Comparison of ENCODE assay signal across 31 cellular contexts in the genomic region with DNA sequence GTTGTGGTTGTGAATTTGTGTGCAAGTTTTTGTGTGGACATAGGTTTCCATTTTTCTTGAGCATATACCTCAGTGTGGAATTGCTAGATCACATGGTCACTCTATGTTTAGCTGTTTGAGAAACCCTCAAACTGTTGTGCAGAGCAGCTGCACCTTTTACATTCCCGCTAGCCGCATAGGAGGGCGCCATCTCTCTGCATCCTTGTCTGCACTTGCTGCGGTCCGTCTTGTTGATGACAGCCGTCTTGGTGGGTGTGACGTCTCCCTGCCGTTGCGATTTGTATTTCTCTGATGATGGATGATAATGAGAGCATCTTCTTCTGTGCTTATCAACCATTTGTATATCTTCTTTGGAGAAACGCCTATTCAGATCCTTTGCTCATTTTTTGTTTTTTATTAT. TPM values are rescaled to one million over a fixed set of nuclear protein-coding genes. Genes with fewer than 3 reads are reported as not detected.
DNase-seq lines count a peak whose midpoint lies in the region; ATAC-seq and TF ChIP-seq lines count a peak whose summit lies in the region.
"Had no signal": no experiment of that assay in that cellular context is flagged by ENCODE, and none has a peak within 500 bp of the region (broad histone marks: within the 10 kb centered on the region; RNA-seq: fewer than 3 reads in every experiment).

No MANE protein-coding gene starts in this region.

- no peak overlapping the region for H4K8ac ChIP-seq in mesendoderm (ENCODE audit: low read depth, low read length)

- H3K56ac ChIP-seq in mesendoderm (ENCODE audit: low read length): no peak overlapping the region

- H2BK15ac ChIP-seq in mesendoderm (replicated peaks; ENCODE audit: low read depth): no peak overlapping the region

- H2BK120ac ChIP-seq in mesendoderm (ENCODE audit: low read depth, low read length): no peak overlapping the region

- ATAC-seq in activated T-helper 17 cell treated with anti-CD3 and anti-CD28 coated beads, Interleukin-2, amount 50 U/mL, for 72 hours (replicated peaks): no peak
- ATAC-seq in SK-N-SH treated with all-trans-retinoic acid at 6 μM for 48 hours: no peak
- no peak for ATAC-seq in HG03521 (IDR thresholded peaks at IDR 0.05; ENCODE audit: unreplicated experiment)
- ATAC-seq: A549; left lobe of liver; stimulated activated memory B cell treated with anti-CD40 and anti-IgM and Interleukin-4, amounts not matched to agents 10 μg/mL and 1 μg/mL and 100 μg/mL, for 72 hours had no signal

- no CpG with 5 or more reads among the region's 10 CpGs for WGBS in mesendoderm (ENCODE audit: extremely low coverage, insufficient coverage, low lambda C conversion rate)

- H3K4me1 Mint-ChIP-seq in activated T-cell treated with anti-CD3 and anti-CD28 coated beads, Interleukin-2, amount 50 U/mL, for 24 hours (ENCODE audit: low read depth): peaks cover 15% of the 10 kb centered on the region
- H3K4me1 Mint-ChIP-seq in activated T-helper 17 cell treated with anti-CD3 and anti-CD28 coated beads, Interleukin-2, amount 50 U/mL, for 72 hours: peaks cover 14% of the 10 kb centered on the region
- H3K4me1 Mint-ChIP-seq in nephron progenitor cell: peaks cover 30% of the 10 kb centered on the region

- H3K4me3 ChIP-seq in mesendoderm (ENCODE audit: low read length): no peak overlapping the region
- H3K4me3 ChIP-seq: A549, Peyer's patch, psoas muscle, transverse colon had no signal

- H3K4me2 ChIP-seq in mesendoderm (ENCODE audit: low read length): no peak overlapping the region
- H3K4me2 ChIP-seq: A549 had no signal

- no peak overlapping the region for H2AK5ac ChIP-seq in mesendoderm (ENCODE audit: low read length)

- DNase-seq in activated T-cell treated with anti-CD3 and anti-CD28 coated beads, Interleukin-2, amount 50 U/mL, for 24 hours: no peak
- DNase-seq in activated T-cell treated with anti-CD3 and anti-CD28 coated beads for 4 hours (no peak), GM10266 (ENCODE audit: extremely low spot score) (peak; percentile 16), nephron progenitor cell (no peak), mesendoderm (no peak)
- DNase-seq: activated CD4-positive, alpha-beta memory T cell treated with anti-CD3 and anti-CD28 coated beads, Interleukin-2, amount 10 ng/mL, durations not matched to agents 7 days and 5 days; activated gamma-delta T cell; central memory CD4-positive, alpha-beta T cell; cortex of kidney; effector memory CD4-positive, alpha-beta T cell; erythroblast; NCI-H1048; NCI-H1694; NCI-H2171; NCI-H510A; occipital lobe; Peyer's patch; psoas muscle; SHP77 treated with DMSO at 0.1 percent for 48 hours; stimulated activated CD4-positive, alpha-beta T cell treated with anti-CD3 and anti-CD28 coated beads, Interleukin-15, amount 100 ng/mL, for 24 hours; transverse colon had no signal

- no peak overlapping the region for H3K9ac ChIP-seq in mesendoderm (ENCODE audit: low read length)

- H4K5ac ChIP-seq in mesendoderm (ENCODE audit: low read length): no peak overlapping the region

- H3K4me1 ChIP-seq in mesendoderm (ENCODE audit: control insufficient read depth, low read depth, low read length): no peaks in the 10 kb centered on the region
- H3K4me1 ChIP-seq: A549, psoas muscle had no signal

- no peak overlapping the region for H3K23ac ChIP-seq in mesendoderm (ENCODE audit: low read length)

- TF ChIP-seq CTCF in GM10266 (IDR thresholded peaks at IDR 0.05; ENCODE audit: control insufficient read depth, insufficient read depth, low read depth, missing control alignments): no peak
- TF ChIP-seq CTCF in nephron progenitor cell (IDR thresholded peaks at IDR 0.05): no peak

- H3K27me3 Mint-ChIP-seq in activated T-cell treated with anti-CD3 and anti-CD28 coated beads, Interleukin-2, amount 50 U/mL, for 24 hours: no peaks in the 10 kb centered on the region
- H3K27me3 Mint-ChIP-seq in activated T-helper 17 cell treated with anti-CD3 and anti-CD28 coated beads, Interleukin-2, amount 50 U/mL, for 72 hours: no peaks in the 10 kb centered on the region
- peaks cover 3% of the 10 kb centered on the region for H3K27me3 Mint-ChIP-seq in nephron progenitor cell (ENCODE audit: low read depth, poor library complexity)
- H3K27me3 Mint-ChIP-seq: activated CD4-positive, alpha-beta memory T cell treated with anti-CD3 and anti-CD28 coated beads, Interleukin-2, amount 10 ng/mL, durations not matched to agents 7 days and 5 days; stimulated activated memory B cell treated with anti-CD40 and anti-IgM and Interleukin-4, amounts not matched to agents 10 μg/mL and 1 μg/mL and 100 μg/mL, for 72 hours had no signal

- H3K4ac ChIP-seq in mesendoderm (ENCODE audit: low read depth, low read length): no peak overlapping the region

- peaks cover 91% of the 10 kb centered on the region for H3K36me3 Mint-ChIP-seq in activated T-cell treated with anti-CD3 and anti-CD28 coated beads, Interleukin-2, amount 50 U/mL, for 24 hours (ENCODE audit: low read depth)
- peaks cover 69% of the 10 kb centered on the region for H3K36me3 Mint-ChIP-seq in activated T-helper 17 cell treated with anti-CD3 and anti-CD28 coated beads, Interleukin-2, amount 50 U/mL, for 72 hours (ENCODE audit: low read depth)
- peaks cover 38% of the 10 kb centered on the region for H3K36me3 Mint-ChIP-seq in nephron progenitor cell (ENCODE audit: low read depth)

- peaks cover 3% of the 10 kb centered on the region for H3K36me3 ChIP-seq in mesendoderm (ENCODE audit: control insufficient read depth, insufficient read depth, low read length)

- no peaks in the 10 kb centered on the region for H3K27me3 ChIP-seq in mesendoderm (ENCODE audit: insufficient read depth, low read length, poor library complexity)
- H3K27me3 ChIP-seq: Peyer's patch, transverse colon had no signal

- peaks cover 6% of the 10 kb centered on the region for H3K79me1 ChIP-seq in mesendoderm (ENCODE audit: low read length)

- H3K27ac Mint-ChIP-seq in activated T-cell treated with anti-CD3 and anti-CD28 coated beads, Interleukin-2, amount 50 U/mL, for 24 hours: peak overlapping the region; percentile 2
- peak overlapping the region; percentile 32 for H3K27ac Mint-ChIP-seq in activated T-helper 17 cell treated with anti-CD3 and anti-CD28 coated beads, Interleukin-2, amount 50 U/mL, for 72 hours
- H3K27ac Mint-ChIP-seq in nephron progenitor cell: peak overlapping the region; percentile 62
- H3K27ac Mint-ChIP-seq: activated CD4-positive, alpha-beta memory T cell treated with anti-CD3 and anti-CD28 coated beads, Interleukin-2, amount 10 ng/mL, durations not matched to agents 7 days and 5 days; stimulated activated memory B cell treated with anti-CD40 and anti-IgM and Interleukin-4, amounts not matched to agents 10 μg/mL and 1 μg/mL and 100 μg/mL, for 72 hours; T-helper 2 cell treated with Interferon-gamma antibody and Interleukin-4, amounts not matched to agents 5 μg/mL and 100 μg/mL, for 36 hours had no signal

- H3K18ac ChIP-seq in mesendoderm (ENCODE audit: low read length): no peak overlapping the region

- no peaks in the 10 kb centered on the region for H3K9me3 Mint-ChIP-seq in activated T-cell treated with anti-CD3 and anti-CD28 coated beads, Interleukin-2, amount 50 U/mL, for 24 hours
- H3K9me3 Mint-ChIP-seq in activated T-helper 17 cell treated with anti-CD3 and anti-CD28 coated beads, Interleukin-2, amount 50 U/mL, for 72 hours: no peaks in the 10 kb centered on the region
- no peaks in the 10 kb centered on the region for H3K9me3 Mint-ChIP-seq in nephron progenitor cell
- H3K9me3 Mint-ChIP-seq: activated CD4-positive, alpha-beta memory T cell treated with anti-CD3 and anti-CD28 coated beads, Interleukin-2, amount 10 ng/mL, durations not matched to agents 7 days and 5 days; stimulated activated memory B cell treated with anti-CD40 and anti-IgM and Interleukin-4, amounts not matched to agents 10 μg/mL and 1 μg/mL and 100 μg/mL, for 72 hours; T-helper 2 cell treated with Interferon-gamma antibody and Interleukin-4, amounts not matched to agents 5 μg/mL and 100 μg/mL, for 36 hours had no signal

- no peak overlapping the region for H3K27ac ChIP-seq in mesendoderm (ENCODE audit: low read depth, low read length)
- H3K27ac ChIP-seq: A549, Peyer's patch, psoas muscle, transverse colon had no signal

- no peak overlapping the region for H2BK5ac ChIP-seq in mesendoderm (ENCODE audit: low read length)

- H3K79me2 ChIP-seq in mesendoderm (ENCODE audit: control insufficient read depth, insufficient read depth, low read length): peaks cover 3% of the 10 kb centered on the region

- H3K4me3 Mint-ChIP-seq in activated T-cell treated with anti-CD3 and anti-CD28 coated beads, Interleukin-2, amount 50 U/mL, for 24 hours: no peak overlapping the region
- H3K4me3 Mint-ChIP-seq in activated T-helper 17 cell treated with anti-CD3 and anti-CD28 coated beads, Interleukin-2, amount 50 U/mL, for 72 hours: no peak overlapping the region
- no peak overlapping the region for H3K4me3 Mint-ChIP-seq in nephron progenitor cell
- H3K4me3 Mint-ChIP-seq: activated CD4-positive, alpha-beta memory T cell treated with anti-CD3 and anti-CD28 coated beads, Interleukin-2, amount 10 ng/mL, durations not matched to agents 7 days and 5 days; stimulated activated memory B cell treated with anti-CD40 and anti-IgM and Interleukin-4, amounts not matched to agents 10 μg/mL and 1 μg/mL and 100 μg/mL, for 72 hours; T-helper 2 cell treated with Interferon-gamma antibody and Interleukin-4, amounts not matched to agents 5 μg/mL and 100 μg/mL, for 36 hours had no signal

TF ChIP-seq in SK-N-SH treated with all-trans-retinoic acid at 6 μM for 48 hours, 23 proteins besides CTCF, POLR2A, EP300 and RAD21:
- TF ChIP-seq ZNF565 (CRISPR knock-in tag; conservative IDR thresholded peaks at IDR 0.05; ENCODE audit: low read depth) (no peak), BACH2 (CRISPR knock-in tag; IDR thresholded peaks at IDR 0.05; ENCODE audit: borderline replicate concordance) (no peak), GLIS3 (CRISPR knock-in tag; IDR thresholded peaks at IDR 0.05) (no peak), ARNTL (CRISPR knock-in tag; IDR thresholded peaks at IDR 0.05; ENCODE audit: borderline replicate concordance, low read depth) (no peak), ZFP3 (CRISPR knock-in tag; IDR thresholded peaks at IDR 0.05) (no peak)

RNA-seq across cellular contexts. Expression of gene IL17C, which starts 25.1 kb away (rescaled TPM):
- under 1 TPM; 0.42 to 0.56 TPM for total RNA-seq in activated T-helper 17 cell treated with anti-CD3 and anti-CD28 coated beads, Interleukin-2, amount 50 U/mL, for 72 hours
- polyA plus RNA-seq in mesendoderm (2013, experiment 1 of 2): 0.15 TPM
- 0.21 TPM for polyA plus RNA-seq in mesendoderm (2013, experiment 2 of 2)
- total RNA-seq: glomerular endothelial cell, left lobe of liver, mesenteric fat pad, occipital lobe, Peyer's patch, psoas muscle, subcutaneous adipose tissue, transverse colon had no signal
- polyA plus RNA-seq: A549, psoas muscle had no signal

RNA-seq across cellular contexts. Expression of gene CYBA, which starts 37.6 kb away (rescaled TPM):
- 100 to 1,000 TPM; 242 to 290 TPM for total RNA-seq in activated T-helper 17 cell treated with anti-CD3 and anti-CD28 coated beads, Interleukin-2, amount 50 U/mL, for 72 hours
- polyA plus RNA-seq in mesendoderm (2013, experiment 1 of 2): 78.8 TPM
- 83.5 TPM for polyA plus RNA-seq in mesendoderm (2013, experiment 2 of 2)

RNA-seq across cellular contexts. Expression of gene ZC3H18, which starts 43.1 kb away (rescaled TPM):
- total RNA-seq in activated T-helper 17 cell treated with anti-CD3 and anti-CD28 coated beads, Interleukin-2, amount 50 U/mL, for 72 hours: 100 to 1,000 TPM; 103 TPM
- polyA plus RNA-seq in mesendoderm (2013, experiment 1 of 2): 44.2 TPM
- polyA plus RNA-seq in mesendoderm (2013, experiment 2 of 2): 44.8 TPM

RNA-seq across cellular contexts. Expression of gene MVD, which starts 49.6 kb away (rescaled TPM):
- 10 to 100 TPM; 84.3 to 93.2 TPM for total RNA-seq in activated T-helper 17 cell treated with anti-CD3 and anti-CD28 coated beads, Interleukin-2, amount 50 U/mL, for 72 hours
- polyA plus RNA-seq in mesendoderm (2013, experiment 1 of 2): 73.3 TPM
- polyA plus RNA-seq in mesendoderm (2013, experiment 2 of 2): 73.9 TPM

Comparison
In these comparisons a context has a peak if more than half of its experiments do, and no peak if none do; other contexts are left out.
1. H3K27ac Mint-ChIP-seq: peak in every context shown above with its lines; median percentile 62 in nephron progenitor cell; 32 in activated T-helper 17 cell treated with anti-CD3 and anti-CD28 coated beads, Interleukin-2, amount 50 U/mL, for 72 hours; 2 in activated T-cell treated with anti-CD3 and anti-CD28 coated beads, Interleukin-2, amount 50 U/mL, for 24 hours.